8 cellular contexts compared by ENCODE assay signal in genomic region chr18:78935406-78935805, GRCh38. TPM values are rescaled to one million over a fixed set of nuclear protein-coding genes. Genes with fewer than 3 reads are reported as not detected.
"Had no signal": no experiment of that assay in that cellular context is flagged by ENCODE, and none has a peak within 500 bp of the region (broad histone marks: within the 10 kb centered on the region; RNA-seq: fewer than 3 reads in every experiment).

No MANE protein-coding gene starts in this region.

- DNase-seq: HFFc6 had no signal

- H3K27ac Mint-ChIP-seq: GM23338, HFFc6, IgD-negative memory B cell had no signal

- H3K27ac ChIP-seq: HL-60 had no signal

- H3K4me3 ChIP-seq: GM23338, HAP-1 had no signal

- H3K4me3 Mint-ChIP-seq: GM23338, HFFc6 had no signal

- H3K9me3 Mint-ChIP-seq: IgD-negative memory B cell had no signal

- H3K36me3 ChIP-seq: HAP-1 had no signal

- H3K36me3 Mint-ChIP-seq: IgD-negative memory B cell had no signal

- H3K4me1 ChIP-seq: HAP-1 had no signal

- H3K27me3 Mint-ChIP-seq: IgD-negative memory B cell had no signal

- ATAC-seq: GM23338, HCT116, HepG2 had no signal

- H3K4me2 ChIP-seq: GM23338 had no signal

- H3K9me3 ChIP-seq: HAP-1 had no signal

RNA-seq across cellular contexts. Expression of gene SALL3, which starts 44.2 kb away (rescaled TPM):
- total RNA-seq: HepG2, HFFc6, HT1080 had no signal
